13 cellular contexts compared by ENCODE assay signal in the genomic region with DNA sequence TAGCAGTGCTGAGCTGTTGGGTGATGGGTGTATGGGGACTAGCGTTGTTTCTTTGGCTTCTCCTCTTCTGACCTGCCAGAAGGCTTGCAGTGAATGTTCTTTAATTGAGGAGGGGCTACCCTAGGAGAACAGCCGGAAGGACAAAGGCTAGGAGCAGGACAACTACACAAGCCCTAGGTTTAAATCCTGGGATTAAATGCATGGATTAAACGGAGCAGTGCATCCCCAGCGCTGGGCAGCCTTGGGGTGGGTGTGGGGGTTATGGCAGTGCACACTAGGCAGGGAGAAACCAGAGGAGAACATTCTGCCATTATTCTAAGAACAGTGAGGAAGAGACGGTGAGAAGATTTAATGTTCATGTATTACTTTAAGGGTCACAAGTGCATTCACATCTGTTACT.
DNase-seq lines count a peak whose midpoint lies in the region; ATAC-seq and TF ChIP-seq lines count a peak whose summit lies in the region.
"Had no signal": no experiment of that assay in that cellular context is flagged by ENCODE, and none has a peak within 500 bp of the region (broad histone marks: within the 10 kb centered on the region; RNA-seq: fewer than 3 reads in every experiment).

No MANE protein-coding gene starts in this region.

- no peaks in the 10 kb centered on the region for H3K9me3 Mint-ChIP-seq in nephron
- H3K9me3 Mint-ChIP-seq: naive B cell, WTC11 had no signal

- intact Hi-C loops in left cardiac atrium (cut with DNase I) (no loop called here), tibial artery (cut with DNase I; ENCODE audit: low total_unique reads) (loop anchor here (10.0 kb wide), 1 partner anchor 53 kb away; no protein-coding TSS in a partner anchor), vagina (cut with DNase I) (no loop called here)

- H3K4me3 Mint-ChIP-seq in nephron: no peak overlapping the region
- H3K4me3 Mint-ChIP-seq: WTC11 had no signal

- H3K36me3 Mint-ChIP-seq in nephron (ENCODE audit: low read depth): peaks cover 13% of the 10 kb centered on the region
- H3K36me3 Mint-ChIP-seq: WTC11 had no signal

- H3K4me1 Mint-ChIP-seq in nephron: peaks cover 55% of the 10 kb centered on the region

- no peaks in the 10 kb centered on the region for H3K27me3 ChIP-seq in right atrium auricular region
- H3K27me3 ChIP-seq in tibial artery: no peaks in the 10 kb centered on the region
- no peaks in the 10 kb centered on the region for H3K27me3 ChIP-seq in vagina
- H3K27me3 ChIP-seq: colonic mucosa had no signal

- ATAC-seq in left cardiac atrium (no peak), GM18909 (IDR thresholded peaks at IDR 0.05; ENCODE audit: poor library complexity, unreplicated experiment) (no peak)

- no peak for TF ChIP-seq CTCF in right atrium auricular region (IDR thresholded peaks at IDR 0.05)
- no peak for TF ChIP-seq CTCF in nephron (IDR thresholded peaks at IDR 0.05; ENCODE audit: unreplicated experiment in 3 of 3)
- no peak for TF ChIP-seq CTCF in tibial artery (IDR thresholded peaks at IDR 0.05)
- TF ChIP-seq CTCF in vagina (IDR thresholded peaks at IDR 0.05): no peak

- peak overlapping the region; percentile 53 to 92 (median 76) for H3K27ac Mint-ChIP-seq in nephron
- H3K27ac Mint-ChIP-seq: WTC11 had no signal

- no peak for TF ChIP-seq POLR2A in vagina (IDR thresholded peaks at IDR 0.05)

- H3K4me3 ChIP-seq in right atrium auricular region (no peak overlapping the region), tibial artery (no peak overlapping the region), vagina (no peak overlapping the region)
- H3K4me3 ChIP-seq: colonic mucosa had no signal

- H3K4me1 ChIP-seq in right atrium auricular region (peaks cover 0 to 63% of the 10 kb centered on the region in 2 donors), tibial artery (peaks cover 0 to 66% (median 50%) of the 10 kb centered on the region in 4 donors), vagina (no peaks in the 10 kb centered on the region)
- H3K4me1 ChIP-seq: colonic mucosa had no signal

- no peaks in the 10 kb centered on the region for H3K27me3 Mint-ChIP-seq in nephron (ENCODE audit: low read depth)
- H3K27me3 Mint-ChIP-seq: naive B cell had no signal

- H3K36me3 ChIP-seq in right atrium auricular region: peaks cover 23% of the 10 kb centered on the region
- peaks cover 9 to 46% (median 30%) of the 10 kb centered on the region in 3 donors for H3K36me3 ChIP-seq in tibial artery
- peaks cover 0 to 20% of the 10 kb centered on the region in 2 donors for H3K36me3 ChIP-seq in vagina
- H3K36me3 ChIP-seq: colonic mucosa had no signal

- H3K27ac ChIP-seq in right atrium auricular region (peak overlapping the region; percentile 27 to 37), cingulate gyrus (ENCODE audit: low read depth, low read length) (peak overlapping the region; percentile 94), tibial artery (peak overlapping the region; percentile 78 to 92), vagina (no peak overlapping the region)
- H3K27ac ChIP-seq: colonic mucosa had no signal

- H3K9me3 ChIP-seq in right atrium auricular region (no peaks in the 10 kb centered on the region), tibial artery (no peaks in the 10 kb centered on the region), vagina (no peaks in the 10 kb centered on the region)
- H3K9me3 ChIP-seq: colonic mucosa had no signal

- DNase-seq in right atrium auricular region (ENCODE audit: low spot score): no peak
- DNase-seq in left cardiac atrium: no peak
- no peak for DNase-seq in tibial artery
- no peak for DNase-seq in NCI-H2081 (lab: John Stamatoyannopoulos, UW)
- no peak for DNase-seq in vagina (ENCODE audit: extremely low spot score in 2 of 2)
- DNase-seq: colonic mucosa, Karpas-422, naive B cell, NCI-H510A treated with DMSO at 0.1 percent for 48 hours had no signal
